ENCODE assay signal across 15 cellular contexts in genomic region chr18:34514238-34514637, GRCh38.
"Had no signal": no experiment of that assay in that cellular context is flagged by ENCODE, and none has a peak within 500 bp of the region (broad histone marks: within the 10 kb centered on the region; RNA-seq: fewer than 3 reads in every experiment).

No MANE protein-coding gene starts in this region.

- H3K4me3 ChIP-seq: left ventricle myocardium inferior, stomach, tibial artery, uterus had no signal

- ATAC-seq: activated CD4-positive, alpha-beta T cell treated with anti-CD3 and anti-CD28 coated beads for 36 hours had no signal

- DNase-seq: activated CD4-positive, alpha-beta memory T cell treated with anti-CD3 and anti-CD28 coated beads, Interleukin-2, amount 10 ng/mL, durations not matched to agents 7 days and 5 days; activated CD4-positive, alpha-beta T cell treated with anti-CD3 and anti-CD28 coated beads for 36 hours; activated gamma-delta T cell; activated T-cell treated with anti-CD3 and anti-CD28 coated beads, Interleukin-2, amount 50 U/mL, for 48 hours; glutamatergic neuron; left ventricle myocardium inferior; mesendoderm; nephron progenitor cell; stimulated activated CD4-positive, alpha-beta T cell treated with anti-CD3 and anti-CD28 coated beads, Interleukin-15, amount 100 ng/mL, for 24 hours; stimulated activated CD4-positive, alpha-beta T cell treated with anti-CD3 and anti-CD28 coated beads, Interleukin-4, amount 100 ng/mL, for 24 hours; stomach; T-helper 9 cell; tibial artery; uterus; WERI-Rb-1 had no signal
